In the genomic region with DNA sequence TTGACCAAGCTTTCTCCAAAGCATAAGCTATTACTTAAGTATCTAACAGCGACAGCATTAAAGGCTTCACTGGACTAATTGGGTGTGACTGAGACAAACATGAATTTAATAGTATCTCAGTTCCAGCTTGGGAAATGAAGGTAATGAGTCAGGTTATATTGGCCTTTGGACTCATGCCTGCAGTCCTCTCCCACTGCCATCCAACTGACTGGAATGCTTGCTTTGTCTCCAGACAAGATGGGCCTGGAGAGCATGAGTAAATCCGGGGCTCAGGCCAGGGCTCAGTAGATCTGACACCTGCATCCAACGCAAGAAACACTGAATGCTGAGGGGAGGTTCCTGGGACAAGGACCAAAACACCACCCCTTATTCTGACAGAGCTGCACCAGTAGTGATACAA, we compare ENCODE assay signal across 20 cellular contexts.
DNase-seq lines count a peak whose midpoint lies in the region; ATAC-seq and TF ChIP-seq lines count a peak whose summit lies in the region.
"Had no signal": no experiment of that assay in that cellular context is flagged by ENCODE, and none has a peak within 500 bp of the region (broad histone marks: within the 10 kb centered on the region; RNA-seq: fewer than 3 reads in every experiment).

No MANE protein-coding gene starts in this region.

- H3K36me3 ChIP-seq in GM23338 (ENCODE audit: insufficient read depth) (no peaks in the 10 kb centered on the region), Peyer's patch (no peaks in the 10 kb centered on the region), transverse colon (no peaks in the 10 kb centered on the region)
- H3K36me3 ChIP-seq: suprapubic skin had no signal

- no peaks in the 10 kb centered on the region for H3F3A ChIP-seq in GM23338 (replicated peaks; ENCODE audit: low read depth)

- no peak overlapping the region for H3K27ac Mint-ChIP-seq in GM23338
- H3K27ac Mint-ChIP-seq: activated naive CD8-positive, alpha-beta T cell; CD4-positive, alpha-beta T cell; nephron progenitor cell; T-helper 2 cell treated with Interferon-gamma antibody and Interleukin-4, amounts not matched to agents 5 μg/mL and 100 μg/mL, for 36 hours had no signal

- no peak overlapping the region for H3K4me3 Mint-ChIP-seq in GM23338
- H3K4me3 Mint-ChIP-seq: activated naive CD8-positive, alpha-beta T cell; CD4-positive, alpha-beta T cell; IgD-negative memory B cell; nephron progenitor cell; T-helper 2 cell treated with Interferon-gamma antibody and Interleukin-4, amounts not matched to agents 5 μg/mL and 100 μg/mL, for 36 hours had no signal

- peak; percentile 35; the same call in 1 of the 3 replicates for ATAC-seq in GM23338

- WGBS in transverse colon (ENCODE audit: low coverage in 1 of 2), 2 donors: 31 to 37% methylated on average over 2 to 3 of the region's 3 CpGs

- no peaks in the 10 kb centered on the region for H3K9me3 ChIP-seq in Peyer's patch
- no peaks in the 10 kb centered on the region for H3K9me3 ChIP-seq in transverse colon
- H3K9me3 ChIP-seq: suprapubic skin had no signal

- TF ChIP-seq POLR2A in Peyer's patch (IDR thresholded peaks at IDR 0.05): no peak
- no peak for TF ChIP-seq POLR2A in transverse colon (IDR thresholded peaks at IDR 0.05)

- no peaks in the 10 kb centered on the region for H3K79me2 ChIP-seq in GM23338 (replicated peaks; ENCODE audit: insufficient read depth)

- no peak for TF ChIP-seq CTCF in GM23338 (conservative IDR thresholded peaks at IDR 0.05; ENCODE audit: low read depth in 2 of 2)
- no peak for TF ChIP-seq CTCF in Peyer's patch (IDR thresholded peaks at IDR 0.05)
- TF ChIP-seq CTCF in fibroblast of mammary gland (conservative IDR thresholded peaks at IDR 0.05; ENCODE audit: control insufficient read depth, insufficient read depth, low read depth, low read length): no peak
- no peak for TF ChIP-seq CTCF in transverse colon (IDR thresholded peaks at IDR 0.05)

- DNase-seq in GM23338 (ENCODE audit: low spot score) (no peak), Peyer's patch (peak in 2 of 3 donors; percentile 44 to 60), fibroblast of mammary gland (ENCODE audit: low read depth) (peak; percentile 49), transverse colon (peak; percentile 28), NCI-H2107 (lab: John Stamatoyannopoulos, UW) (no peak), NCI-H524 treated with DMSO at 0.1 percent for 48 hours (lab: John Stamatoyannopoulos, UW) (no peak), GM19238 (ENCODE audit: insufficient read length, low spot score) (no peak)
- DNase-seq: CD4-positive, alpha-beta T cell; cerebellar nuclear complex; mammary epithelial cell; NCI-H1092; NCI-H2171; nephron progenitor cell; NK-92 treated with Interleukin-12 subunit alpha and Interleukin-12 subunit beta, amount 100 ng/mL, for 24 hours; retina; stimulated activated CD4-positive, alpha-beta T cell treated with anti-CD3 and anti-CD28 coated beads, Interleukin-1b, Interleukin-23, amount 100 ng/mL, for 48 hours had no signal

- H3K4me3 ChIP-seq in GM23338: no peak overlapping the region
- no peak overlapping the region for H3K4me3 ChIP-seq in Peyer's patch
- no peak overlapping the region for H3K4me3 ChIP-seq in fibroblast of mammary gland (ENCODE audit: control insufficient read depth, low read depth, low read length)
- no peak overlapping the region for H3K4me3 ChIP-seq in transverse colon
- H3K4me3 ChIP-seq: suprapubic skin had no signal

- H3K27ac ChIP-seq in GM23338 (ENCODE audit: low read depth) (no peak overlapping the region), Peyer's patch (no peak overlapping the region), transverse colon (no peak overlapping the region)
- H3K27ac ChIP-seq: suprapubic skin had no signal

- H3K9me2 ChIP-seq in GM23338 (ENCODE audit: insufficient read depth): peaks cover 3% of the 10 kb centered on the region; the same call in 1 of the 2 replicates

- no peaks in the 10 kb centered on the region for H3K27me3 Mint-ChIP-seq in GM23338 (ENCODE audit: insufficient read depth, low read depth, poor library complexity)
- H3K27me3 Mint-ChIP-seq: activated naive CD8-positive, alpha-beta T cell; CD4-positive, alpha-beta T cell; IgD-negative memory B cell had no signal

- H4K20me1 ChIP-seq in GM23338 (replicated peaks; ENCODE audit: insufficient read depth): no peaks in the 10 kb centered on the region

- intact Hi-C loops in transverse colon (cut with DNase I; ENCODE audit: low total_unique reads): no loop called here

- in situ Hi-C loops in transverse colon (cut with MboI; ENCODE audit: low pct_ligation_motif_present in 1 of 4, low pct_unique_long_range_greater_than_20kb in 1 of 4, low sequenced_read_pairs in 3 of 4): no loop called here

- no peaks in the 10 kb centered on the region for H3K27me3 ChIP-seq in GM23338 (ENCODE audit: insufficient read depth)
- H3K27me3 ChIP-seq in Peyer's patch: no peaks in the 10 kb centered on the region
- H3K27me3 ChIP-seq in transverse colon: no peaks in the 10 kb centered on the region
- H3K27me3 ChIP-seq: suprapubic skin had no signal

- peaks cover 4% of the 10 kb centered on the region; the same call in 1 of the 2 replicates for H3K4me1 ChIP-seq in GM23338 (ENCODE audit: insufficient read depth)
- H3K4me1 ChIP-seq in Peyer's patch: no peaks in the 10 kb centered on the region
- peaks cover 0 to 10% (median 0%) of the 10 kb centered on the region in 4 donors for H3K4me1 ChIP-seq in transverse colon
- H3K4me1 ChIP-seq: suprapubic skin had no signal

- H3K4me1 Mint-ChIP-seq in GM23338: peaks cover 6% of the 10 kb centered on the region; the same call in 2 of the 3 replicates
- H3K4me1 Mint-ChIP-seq: IgD-negative memory B cell, nephron progenitor cell had no signal

- no peak overlapping the region for H3K4me2 ChIP-seq in GM23338

- TF ChIP-seq EP300 in transverse colon (IDR thresholded peaks at IDR 0.05; ENCODE audit: low read depth): no peak

- no peaks in the 10 kb centered on the region for H3K36me3 Mint-ChIP-seq in GM23338 (ENCODE audit: low read depth)
- H3K36me3 Mint-ChIP-seq: activated naive CD8-positive, alpha-beta T cell; IgD-negative memory B cell had no signal

- no peak overlapping the region for H2AFZ ChIP-seq in GM23338

- H3K9me3 Mint-ChIP-seq in GM23338: no peaks in the 10 kb centered on the region
- H3K9me3 Mint-ChIP-seq: nephron progenitor cell had no signal

TF ChIP-seq in GM23338, 12 proteins besides CTCF, POLR2A, EP300 and RAD21 (continues in another document):
- TF ChIP-seq, protein P1, sequence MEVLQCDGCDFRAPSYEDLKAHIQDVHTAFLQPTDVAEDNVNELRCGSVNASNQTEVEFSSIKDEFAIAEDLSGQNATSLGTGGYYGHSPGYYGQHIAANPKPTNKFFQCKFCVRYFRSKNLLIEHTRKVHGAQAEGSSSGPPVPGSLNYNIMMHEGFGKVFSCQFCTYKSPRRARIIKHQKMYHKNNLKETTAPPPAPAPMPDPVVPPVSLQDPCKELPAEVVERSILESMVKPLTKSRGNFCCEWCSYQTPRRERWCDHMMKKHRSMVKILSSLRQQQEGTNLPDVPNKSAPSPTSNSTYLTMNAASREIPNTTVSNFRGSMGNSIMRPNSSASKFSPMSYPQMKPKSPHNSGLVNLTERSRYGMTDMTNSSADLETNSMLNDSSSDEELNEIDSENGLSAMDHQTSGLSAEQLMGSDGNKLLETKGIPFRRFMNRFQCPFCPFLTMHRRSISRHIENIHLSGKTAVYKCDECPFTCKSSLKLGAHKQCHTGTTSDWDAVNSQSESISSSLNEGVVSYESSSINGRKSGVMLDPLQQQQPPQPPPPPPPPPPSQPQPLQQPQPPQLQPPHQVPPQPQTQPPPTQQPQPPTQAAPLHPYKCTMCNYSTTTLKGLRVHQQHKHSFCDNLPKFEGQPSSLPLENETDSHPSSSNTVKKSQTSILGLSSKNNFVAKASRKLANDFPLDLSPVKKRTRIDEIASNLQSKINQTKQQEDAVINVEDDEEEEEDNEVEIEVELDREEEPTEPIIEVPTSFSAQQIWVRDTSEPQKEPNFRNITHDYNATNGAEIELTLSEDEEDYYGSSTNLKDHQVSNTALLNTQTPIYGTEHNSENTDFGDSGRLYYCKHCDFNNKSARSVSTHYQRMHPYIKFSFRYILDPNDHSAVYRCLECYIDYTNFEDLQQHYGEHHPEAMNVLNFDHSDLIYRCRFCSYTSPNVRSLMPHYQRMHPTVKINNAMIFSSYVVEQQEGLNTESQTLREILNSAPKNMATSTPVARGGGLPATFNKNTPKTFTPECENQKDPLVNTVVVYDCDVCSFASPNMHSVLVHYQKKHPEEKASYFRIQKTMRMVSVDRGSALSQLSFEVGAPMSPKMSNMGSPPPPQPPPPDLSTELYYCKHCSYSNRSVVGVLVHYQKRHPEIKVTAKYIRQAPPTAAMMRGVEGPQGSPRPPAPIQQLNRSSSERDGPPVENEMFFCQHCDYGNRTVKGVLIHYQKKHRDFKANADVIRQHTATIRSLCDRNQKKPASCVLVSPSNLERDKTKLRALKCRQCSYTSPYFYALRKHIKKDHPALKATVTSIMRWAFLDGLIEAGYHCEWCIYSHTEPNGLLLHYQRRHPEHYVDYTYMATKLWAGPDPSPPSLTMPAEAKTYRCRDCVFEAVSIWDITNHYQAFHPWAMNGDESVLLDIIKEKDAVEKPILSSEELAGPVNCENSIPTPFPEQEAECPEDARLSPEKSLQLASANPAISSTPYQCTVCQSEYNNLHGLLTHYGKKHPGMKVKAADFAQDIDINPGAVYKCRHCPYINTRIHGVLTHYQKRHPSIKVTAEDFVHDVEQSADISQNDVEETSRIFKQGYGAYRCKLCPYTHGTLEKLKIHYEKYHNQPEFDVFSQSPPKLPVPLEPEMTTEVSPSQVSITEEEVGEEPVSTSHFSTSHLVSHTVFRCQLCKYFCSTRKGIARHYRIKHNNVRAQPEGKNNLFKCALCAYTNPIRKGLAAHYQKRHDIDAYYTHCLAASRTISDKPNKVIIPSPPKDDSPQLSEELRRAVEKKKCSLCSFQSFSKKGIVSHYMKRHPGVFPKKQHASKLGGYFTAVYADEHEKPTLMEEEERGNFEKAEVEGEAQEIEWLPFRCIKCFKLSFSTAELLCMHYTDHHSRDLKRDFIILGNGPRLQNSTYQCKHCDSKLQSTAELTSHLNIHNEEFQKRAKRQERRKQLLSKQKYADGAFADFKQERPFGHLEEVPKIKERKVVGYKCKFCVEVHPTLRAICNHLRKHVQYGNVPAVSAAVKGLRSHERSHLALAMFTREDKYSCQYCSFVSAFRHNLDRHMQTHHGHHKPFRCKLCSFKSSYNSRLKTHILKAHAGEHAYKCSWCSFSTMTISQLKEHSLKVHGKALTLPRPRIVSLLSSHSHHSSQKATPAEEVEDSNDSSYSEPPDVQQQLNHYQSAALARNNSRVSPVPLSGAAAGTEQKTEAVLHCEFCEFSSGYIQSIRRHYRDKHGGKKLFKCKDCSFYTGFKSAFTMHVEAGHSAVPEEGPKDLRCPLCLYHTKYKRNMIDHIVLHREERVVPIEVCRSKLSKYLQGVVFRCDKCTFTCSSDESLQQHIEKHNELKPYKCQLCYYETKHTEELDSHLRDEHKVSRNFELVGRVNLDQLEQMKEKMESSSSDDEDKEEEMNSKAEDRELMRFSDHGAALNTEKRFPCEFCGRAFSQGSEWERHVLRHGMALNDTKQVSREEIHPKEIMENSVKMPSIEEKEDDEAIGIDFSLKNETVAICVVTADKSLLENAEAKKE (CRISPR knock-in tag; IDR thresholded peaks at IDR 0.05): no peak

Comparison
In these comparisons a context has a peak if more than half of its experiments do, and no peak if none do; other contexts are left out.
1. DNase-seq: peak in Peyer's patch (2 of 3), fibroblast of mammary gland (single experiment) and transverse colon (single experiment); none in GM23338 (single experiment), NCI-H2107 (single experiment), NCI-H524 treated with DMSO at 0.1 percent for 48 hours (single experiment) and GM19238 (single experiment).